ENCODE assay signal across 8 cellular contexts in genomic region chr16:15950167-15950854, GRCh38. TPM values are rescaled to one million over a fixed set of nuclear protein-coding genes. Genes with fewer than 3 reads are reported as not detected.
DNase-seq lines count a peak whose midpoint lies in the region; ATAC-seq, FAIRE-seq and TF ChIP-seq lines count a peak whose summit lies in the region.

No MANE protein-coding gene starts in this region.

- peaks cover 74% of the 10 kb centered on the region for H3K4me1 ChIP-seq in Panc1 (ENCODE audit: control insufficient read depth, insufficient read depth, low read length)
- peaks cover 0 to 20% (median 0%) of the 10 kb centered on the region in 3 donors for H3K4me1 ChIP-seq in pancreas

- H3K27ac ChIP-seq in Panc1 (ENCODE audit: low read length) (peak overlapping the region; percentile 98), pancreas (peak overlapping the region in 3 of 4 donors; percentile 46 to 58 (median 55))

- POLR2A ChIA-PET in Panc1 (lab: Charles Lee) = interaction anchor here (0.5 to 0.6 kb wide), 6 partner anchors 17 to 172 kb away, joined by 4 to 11 read pairs (median 6); no protein-coding TSS in a partner anchor

- H3K36me3 ChIP-seq in Panc1 (ENCODE audit: control insufficient read depth, insufficient read depth, low read length) (no peaks in the 10 kb centered on the region; the same call in 1 of the 2 replicates), pancreas (no peaks in the 10 kb centered on the region)

- TF ChIP-seq CTCF in Panc1 (IDR thresholded peaks at IDR 0.05) = no peak
- TF ChIP-seq CTCF in pancreas (IDR thresholded peaks at IDR 0.05) = no peak

- BruUV-seq in Panc1 (replicated peaks; lab: Mats Ljungman, UMichigan) = no TSS peak

- FAIRE-seq in GM19239 (lab: Jason Lieb, UNC) (peak; percentile 65), pancreas (lab: Jason Lieb, UNC) (no peak)

- in situ Hi-C loops in Panc1 (cut with HindIII; ENCODE audit: low pct_unique_long_range_greater_than_20kb, low sequenced_read_pairs) = no loop called here

- DNase-seq in 8988T = peak; percentile 46
- DNase-seq in GM19239 (ENCODE audit: insufficient read length, low spot score) = peak; percentile 55
- DNase-seq in Panc1 (ENCODE audit: low read depth, low spot score) = no peak
- DNase-seq in activated naive CD4-positive, alpha-beta T cell treated with Interleukin-2 at 50 U/mL for 16 hours = peak; percentile 51
- DNase-seq in foreskin melanocyte = peak; percentile 35
- peak in 1 of 6 donors; percentile 60 for DNase-seq in pancreas

- CTCF ChIA-PET in Panc1 (lab: Charles Lee) = interaction anchor here (0.6 to 1.2 kb wide), 2 partner anchors 13 to 75 kb away, joined by 3 read pairs; no protein-coding TSS in a partner anchor

- H3K4me3 ChIP-seq in Panc1 (ENCODE audit: low read depth in 2 of 2, low read length in 2 of 2) = peak overlapping the region; percentile 76 to 77
- H3K4me3 ChIP-seq in pancreas = peak overlapping the region; percentile 75 to 86 (median 82)

- intact Hi-C loops in Panc1 (cut with micrococcal nuclease; ENCODE audit: unreplicated experiment) = loop anchor here (5.0 kb wide), 1 partner anchor 42 kb away; no protein-coding TSS in a partner anchor
- intact Hi-C loops in pancreas (cut with DNase I) = no loop called here

- H3K27me3 ChIP-seq in Panc1 (ENCODE audit: control insufficient read depth, insufficient read depth, low read length) = no peaks in the 10 kb centered on the region
- no peaks in the 10 kb centered on the region for H3K27me3 ChIP-seq in pancreas

- WGBS in pancreas, 2 donors = 1% methylated on average over 18 of the region's 18 CpGs

- H3K9me3 ChIP-seq in Panc1 (ENCODE audit: control insufficient read depth, insufficient read depth, low read depth, low read length) (no peaks in the 10 kb centered on the region), pancreas (no peaks in the 10 kb centered on the region)

- peak; percentile 8; the same call in 1 of the 2 replicates for ATAC-seq in Panc1
- ATAC-seq in pancreas = peak; percentile 33 to 48 (median 36)
- ATAC-seq in HG02840 (IDR thresholded peaks at IDR 0.05; ENCODE audit: low FRiP score, unreplicated experiment) = no peak
- ATAC-seq in HG02970 (IDR thresholded peaks at IDR 0.05; ENCODE audit: low FRiP score, unreplicated experiment) = no peak

RNA-seq across cellular contexts. Expression of gene ABCC1, which starts 0.9 kb away (rescaled TPM):
- total RNA-seq in Panc1 (2021; ENCODE audit: unreplicated experiment) = 296 TPM
- polyA plus RNA-seq in Panc1 (2012; ENCODE audit: insufficient read length) = 397 TPM
- total RNA-seq in pancreas = 10 to 100 TPM in 4 of 6 donors, 1 to 10 TPM in 2; 8.5 to 16.8 (median 11.5) TPM
- polyA plus RNA-seq in pancreas = 10 to 100 TPM; 11.6 to 12.5 TPM

Comparison
In these comparisons a context has a peak if more than half of its experiments do, and no peak if none do; other contexts are left out.
1. ATAC-seq: peak in Panc1 (single experiment) and pancreas (4 of 4); none in HG02840 (single experiment) and HG02970 (single experiment).
2. RNA of gene ABCC1, which starts 0.9 kb away (total RNA-seq): 296 TPM in Panc1 (single experiment); 8.5 to 16.8 TPM in pancreas; every median in the first group is over 10 times any median in the second.